23 cellular contexts compared by ENCODE assay signal in genomic region chr13:113735194-113735593, GRCh38. TPM values are rescaled to one million over a fixed set of nuclear protein-coding genes. Genes with fewer than 3 reads are reported as not detected.
DNase-seq lines count a peak whose midpoint lies in the region; ATAC-seq, FAIRE-seq and TF ChIP-seq lines count a peak whose summit lies in the region.
"Had no signal": no experiment of that assay in that cellular context is flagged by ENCODE, and none has a peak within 500 bp of the region (broad histone marks: within the 10 kb centered on the region; RNA-seq: fewer than 3 reads in every experiment).

No MANE protein-coding gene starts in this region.

- H3K36me3 ChIP-seq in right atrium auricular region (no peaks in the 10 kb centered on the region), kidney (ENCODE audit: control insufficient read depth in 1 of 2, insufficient read depth in 2 of 2, low read length in 2 of 2) (no peaks in the 10 kb centered on the region), OCI-LY7 (ENCODE audit: insufficient read depth, low read length) (no peaks in the 10 kb centered on the region)

- FAIRE-seq in kidney (lab: Jason Lieb, UNC), result no peak
- FAIRE-seq: A204.1, GM12891, GM18507, H1 had no signal

- H3K79me2 ChIP-seq in OCI-LY7 (ENCODE audit: insufficient read depth, low read depth, low read length), result no peaks in the 10 kb centered on the region

- H3K9me3 ChIP-seq in right atrium auricular region (no peaks in the 10 kb centered on the region), kidney (ENCODE audit: control insufficient read depth in 1 of 2, low read length in 2 of 2) (peaks cover 0 to 5% of the 10 kb centered on the region in 2 donors), OCI-LY7 (ENCODE audit: low read length) (no peaks in the 10 kb centered on the region)

- H3K9me2 ChIP-seq in OCI-LY7 (ENCODE audit: insufficient read depth, low read length), result no peaks in the 10 kb centered on the region

- no peak overlapping the region for H3K4me2 ChIP-seq in OCI-LY7 (ENCODE audit: low read length)

- TF ChIP-seq CTCF in right atrium auricular region (IDR thresholded peaks at IDR 0.05), result no peak
- TF ChIP-seq CTCF in kidney (IDR thresholded peaks at IDR 0.05; ENCODE audit: borderline replicate concordance, extremely low read depth, insufficient read depth), result no peak
- TF ChIP-seq CTCF in OCI-LY7 (conservative IDR thresholded peaks at IDR 0.05; ENCODE audit: low read length), result no peak

- POLR2A ChIA-PET in OCI-LY7 (lab: Charles Lee), result no interaction called here

- DNase-seq in Right ventricle myocardium inferior (ENCODE audit: missing footprints), result peak; percentile 25
- no peak for DNase-seq in right atrium auricular region (ENCODE audit: low spot score)
- peak; percentile 69 for DNase-seq in kidney
- DNase-seq in posterior vena cava (ENCODE audit: low spot score), result peak; percentile 70
- DNase-seq in stimulated activated naive CD8-positive, alpha-beta T cell treated with anti-CD3 and anti-CD28 coated beads, Interleukin-15, Interleukin-2, amounts not matched to agents 100 U/mL and 50 U/mL, for 24 hours, result no peak
- DNase-seq in activated effector memory CD4-positive, alpha-beta T cell treated with Interleukin-2 at 50 U/mL for 16 hours, result no peak
- DNase-seq in OCI-LY7 (ENCODE audit: low spot score), result no peak
- DNase-seq: C1 segment of cervical spinal cord; Calu3; CD4-positive, alpha-beta memory T cell; COR-L47; DMS53; DMS79 treated with DMSO at 0.1 percent for 48 hours; GF-D8; H7; HCEC 1CT had no signal

- no peaks in the 10 kb centered on the region for H3K4me1 ChIP-seq in right atrium auricular region
- H3K4me1 ChIP-seq in kidney (ENCODE audit: control insufficient read depth in 1 of 2, insufficient read depth in 1 of 2, low read depth in 1 of 2, low read length in 2 of 2), result no peaks in the 10 kb centered on the region
- H3K4me1 ChIP-seq in OCI-LY7 (ENCODE audit: insufficient read depth, low read length, poor library complexity, severe bottlenecking), result no peaks in the 10 kb centered on the region

- no peak overlapping the region for H3K27ac ChIP-seq in right atrium auricular region
- H3K27ac ChIP-seq in kidney (ENCODE audit: low read depth in 2 of 2, low read length in 2 of 2), result no peak overlapping the region
- no peak overlapping the region for H3K27ac ChIP-seq in OCI-LY7 (ENCODE audit: low read depth, low read length, poor library complexity, severe bottlenecking)
- H3K27ac ChIP-seq: 22Rv1 had no signal

- no peak overlapping the region for H3K9ac ChIP-seq in kidney (ENCODE audit: low read length in 2 of 2)

- H3K4me3 ChIP-seq in right atrium auricular region (no peak overlapping the region), kidney (ENCODE audit: low read length in 2 of 2) (no peak overlapping the region), OCI-LY7 (ENCODE audit: low read depth, low read length, poor library complexity, severe bottlenecking) (no peak overlapping the region)

- no peak for ATAC-seq in Right ventricle myocardium inferior
- ATAC-seq in stimulated activated naive CD8-positive, alpha-beta T cell treated with anti-CD3 and anti-CD28 coated beads, Interleukin-15, Interleukin-2, amounts not matched to agents 100 U/mL and 50 U/mL, for 24 hours, result no peak
- ATAC-seq in GM21423 (IDR thresholded peaks at IDR 0.05; ENCODE audit: unreplicated experiment), result no peak

- intact Hi-C loops in Right ventricle myocardium inferior (cut with DNase I), result no loop called here
- intact Hi-C loops in kidney (cut with DNase I), result no loop called here
- intact Hi-C loops in posterior vena cava (cut with DNase I), result no loop called here
- intact Hi-C loops in OCI-LY7 (cut with micrococcal nuclease; ENCODE audit: unreplicated experiment), result no loop called here

- BruUV-seq in OCI-LY7 (replicated peaks; lab: Mats Ljungman, UMichigan), result no TSS peak

- H2AFZ ChIP-seq in OCI-LY7 (ENCODE audit: low read length), result no peak overlapping the region

- no peaks in the 10 kb centered on the region for H3K27me3 ChIP-seq in right atrium auricular region

- no peaks in the 10 kb centered on the region for H4K20me1 ChIP-seq in OCI-LY7 (ENCODE audit: insufficient read depth, low read length)

- CTCF ChIA-PET in OCI-LY7 (lab: Charles Lee; ENCODE audit: unreplicated experiment), result no interaction called here

RNA-seq across cellular contexts. Expression of gene TMEM255B, which starts 23.8 kb away (rescaled TPM):
- 9.8 TPM for total RNA-seq in Right ventricle myocardium inferior
- 1 to 10 TPM; 5.2 to 6.0 TPM for total RNA-seq in right atrium auricular region
- 29.3 TPM for total RNA-seq in kidney
- polyA plus RNA-seq in kidney (ENCODE audit: insufficient read depth, low read depth, low replicate concordance), result 11.9 TPM
- total RNA-seq in posterior vena cava, result 10 to 100 TPM; 20.2 to 22.9 TPM
- total RNA-seq in OCI-LY7 (2014; rRNA removed; shearing (Covaris generic)), result 2.6 and 2.7 TPM in 2 replicates
- 5.6 and 6.8 TPM in 2 replicates for total RNA-seq in OCI-LY7 (2022)
- total RNA-seq: Calu3, G401 had no signal

Comparison
In these comparisons a context has a peak if more than half of its experiments do, and no peak if none do; other contexts are left out.
1. DNase-seq: peak in Right ventricle myocardium inferior (single experiment), kidney (single experiment) and posterior vena cava (single experiment); none in right atrium auricular region (single experiment), stimulated activated naive CD8-positive, alpha-beta T cell treated with anti-CD3 and anti-CD28 coated beads, Interleukin-15, Interleukin-2, amounts not matched to agents 100 U/mL and 50 U/mL, for 24 hours (single experiment), activated effector memory CD4-positive, alpha-beta T cell treated with Interleukin-2 at 50 U/mL for 16 hours (single experiment) and OCI-LY7 (single experiment).